Comparison of ENCODE assay signal across 12 cellular contexts in genomic region chr10:15485684-15486316, GRCh38.
A peak's percentile ranks its signal among the peaks of the same experiment; 100 is the strongest.
DNase-seq lines count a peak whose midpoint lies in the region; ATAC-seq and TF ChIP-seq lines count a peak whose summit lies in the region.
"Had no signal": no experiment of that assay in that cellular context is flagged by ENCODE, and none has a peak within 500 bp of the region (broad histone marks: within the 10 kb centered on the region; RNA-seq: fewer than 3 reads in every experiment).

No MANE protein-coding gene starts in this region.

- POLR2A ChIA-PET in AG04449 (lab: Yijun Ruan, JAX) = no interaction called here

- H3K4me3 ChIP-seq in AG04449 (ENCODE audit: low read depth, low read length) = no peak overlapping the region
- no peak overlapping the region for H3K4me3 ChIP-seq in brain microvascular endothelial cell (ENCODE audit: low read depth, low read length)
- H3K4me3 ChIP-seq in BE2C (ENCODE audit: low read depth, low read length) = no peak overlapping the region
- H3K4me3 ChIP-seq: colonic mucosa, SJCRH30 had no signal

- ATAC-seq in GM18868 (IDR thresholded peaks at IDR 0.05; ENCODE audit: unreplicated experiment) = no peak

- no peaks in the 10 kb centered on the region for H3K36me3 ChIP-seq in brain microvascular endothelial cell (replicated peaks)
- H3K36me3 ChIP-seq in BE2C = no peaks in the 10 kb centered on the region
- H3K36me3 ChIP-seq: colonic mucosa, SJCRH30 had no signal

- H3K27ac ChIP-seq in brain microvascular endothelial cell = peak overlapping the region; percentile 43
- H3K27ac ChIP-seq: colonic mucosa, parathyroid adenoma, SJCRH30 had no signal

- in situ Hi-C loops in brain microvascular endothelial cell (cut with HindIII; ENCODE audit: low pct_ligation_motif_present, low sequenced_read_pairs) = no loop called here

- H3K9me3 ChIP-seq in BE2C = no peaks in the 10 kb centered on the region
- H3K9me3 ChIP-seq: colonic mucosa, SJCRH30 had no signal

- H3K4me1 ChIP-seq in BE2C = peaks cover 9% of the 10 kb centered on the region
- H3K4me1 ChIP-seq: colonic mucosa, SJCRH30 had no signal

- H3K27me3 ChIP-seq in brain microvascular endothelial cell (replicated peaks) (no peaks in the 10 kb centered on the region), BE2C (no peaks in the 10 kb centered on the region)
- H3K27me3 ChIP-seq: colonic mucosa, SJCRH30 had no signal

- CTCF ChIA-PET in AG04449 (lab: Yijun Ruan, JAX) = interaction anchor here (1.2 to 2.5 kb wide), 3 partner anchors 9 to 234 kb away, joined by 3 to 7 read pairs (median 4); partner anchors contain the start of gene ITGA8

- no peak for TF ChIP-seq CTCF in AG04449 (IDR thresholded peaks at IDR 0.05; ENCODE audit: insufficient read depth, low read length, missing control alignments)
- TF ChIP-seq CTCF in brain microvascular endothelial cell (IDR thresholded peaks at IDR 0.05; ENCODE audit: low read depth, low read length, missing control alignments) = no peak
- no peak for TF ChIP-seq CTCF in BE2C (IDR thresholded peaks at IDR 0.05; ENCODE audit: low read depth, low read length)

- peak; percentile 63 for DNase-seq in AG04449 (ENCODE audit: low read depth, low spot score)
- DNase-seq in HS-5 (ENCODE audit: low read depth) = peak; percentile 0
- DNase-seq in brain microvascular endothelial cell = peak; percentile 69
- DNase-seq in iris pigment epithelial cell (ENCODE audit: low read depth) = peak; percentile 81
- DNase-seq in BE2C = no peak
- no peak for DNase-seq in midbrain (lab: John Stamatoyannopoulos, UW)
- DNase-seq in stimulated activated CD8-positive, alpha-beta memory T cell treated with anti-CD3 and anti-CD28 coated beads, Interleukin-4, amount 100 ng/mL, for 48 hours = no peak
- DNase-seq: colonic mucosa; NK-92 treated with Interleukin-12 subunit alpha and Interleukin-12 subunit beta, amount 100 ng/mL, for 24 hours; SJCRH30 had no signal

Comparison
In these comparisons a context has a peak if more than half of its experiments do, and no peak if none do; other contexts are left out.
1. DNase-seq: peak in AG04449 (single experiment), HS-5 (single experiment), brain microvascular endothelial cell (single experiment) and iris pigment epithelial cell (single experiment); none in BE2C (single experiment), midbrain (single experiment) and stimulated activated CD8-positive, alpha-beta memory T cell treated with anti-CD3 and anti-CD28 coated beads, Interleukin-4, amount 100 ng/mL, for 48 hours (single experiment).